Comparison of ENCODE assay signal across 2 cellular contexts in genomic region chr10:28685717-28686116, GRCh38.
TF ChIP-seq lines count a peak whose summit lies in the region.

No MANE protein-coding gene starts in this region.

TF ChIP-seq in A549, 52 proteins besides CTCF, POLR2A, EP300 and RAD21:
- TF ChIP-seq BCL3 (IDR thresholded peaks at IDR 0.05) (no peak), CBX2 (IDR thresholded peaks at IDR 0.05; ENCODE audit: borderline replicate concordance, low read depth) (no peak), KDM1A (IDR thresholded peaks at IDR 0.05; ENCODE audit: low read depth) (no peak), TP53 (CRISPR knock-in tag; IDR thresholded peaks at IDR 0.05) (no peak), GATA3 (IDR thresholded peaks at IDR 0.05; ENCODE audit: borderline replicate concordance) (no peak), CBX8 (IDR thresholded peaks at IDR 0.05) (no peak), SREBF2 (IDR thresholded peaks at IDR 0.05) (no peak), NPAS2 (CRISPR knock-in tag; IDR thresholded peaks at IDR 0.05; ENCODE audit: borderline replicate concordance) (no peak)

TF ChIP-seq in GM23338, 12 proteins besides CTCF, POLR2A, EP300 and RAD21:
- TF ChIP-seq REST (IDR thresholded peaks at IDR 0.05; ENCODE audit: unreplicated experiment) (no peak), ZNF331 (CRISPR knock-in tag; IDR thresholded peaks at IDR 0.05; ENCODE audit: low read depth) (no peak), ZNF462 (CRISPR knock-in tag; IDR thresholded peaks at IDR 0.05) (no peak), NANOG (IDR thresholded peaks at IDR 0.05; ENCODE audit: borderline replicate concordance) (no peak), CREB1 (CRISPR knock-in tag; IDR thresholded peaks at IDR 0.05; ENCODE audit: low read depth) (no peak)
TF ChIP-seq in GM23338: peak in this region for 0.
